In the genomic region with DNA sequence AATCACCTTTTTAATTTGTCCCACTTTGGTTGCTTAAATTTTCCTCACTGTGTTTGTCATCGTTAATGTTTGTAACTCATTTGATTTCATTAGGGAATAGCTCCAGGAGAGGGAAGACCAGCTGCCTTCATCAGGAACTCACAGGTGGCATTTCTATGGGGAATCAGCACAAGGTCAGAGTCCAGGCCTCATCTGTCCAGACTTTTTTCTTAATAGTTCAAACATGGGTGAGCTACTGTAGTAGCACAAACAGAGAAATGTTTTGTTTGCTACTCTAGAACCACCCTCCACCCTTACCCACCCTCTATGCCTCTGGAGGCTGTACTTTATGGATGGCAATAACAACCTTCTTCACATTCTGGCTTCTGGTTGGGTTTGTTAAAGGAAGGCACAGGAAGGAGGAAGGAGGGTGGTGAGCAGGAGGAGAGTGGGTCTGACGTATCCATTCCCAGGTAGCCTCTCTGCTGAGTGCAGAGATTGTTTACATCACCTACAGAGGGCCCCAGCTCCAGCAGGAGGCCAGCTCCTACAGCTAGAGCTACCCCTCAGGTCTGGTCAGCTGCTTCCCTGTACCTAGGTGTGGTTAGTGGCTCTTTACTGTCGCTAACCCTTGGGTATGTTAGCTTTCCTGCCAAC, we compare ENCODE assay signal across 19 cellular contexts. TPM values are rescaled to one million over a fixed set of nuclear protein-coding genes. Genes with fewer than 3 reads are reported as not detected.
"Had no signal": no experiment of that assay in that cellular context is flagged by ENCODE, and none has a peak within 500 bp of the region (broad histone marks: within the 10 kb centered on the region; RNA-seq: fewer than 3 reads in every experiment).

No MANE protein-coding gene starts in this region.

- H3K9me3 ChIP-seq: neutrophil had no signal

- H3K4me3 ChIP-seq: tibial nerve had no signal

- H3K27me3 ChIP-seq: brain microvascular endothelial cell had no signal

- H3K36me3 ChIP-seq: brain microvascular endothelial cell, neutrophil, tibial nerve had no signal

- DNase-seq: activated CD4-positive, alpha-beta memory T cell treated with anti-CD3 and anti-CD28 coated beads for 36 hours; activated CD4-positive, CD25-positive, alpha-beta regulatory T cell treated with anti-CD3 and anti-CD28 coated beads, Interleukin-2, amount 50 U/mL, for 72 hours; activated effector memory CD4-positive, alpha-beta T cell treated with anti-CD3 and anti-CD28 coated beads, Interleukin-2, amount 50 U/mL, for 16 hours; activated T-cell treated with anti-CD3 and anti-CD28 coated beads, Interleukin-2, amount 50 U/mL, for 4 hours; amniotic stem cell; brain microvascular endothelial cell; hypothalamus; immature natural killer cell; posterior cingulate gyrus; right cardiac atrium; SW 1271 had no signal

- H3K27ac ChIP-seq: brain microvascular endothelial cell, neutrophil, tibial nerve had no signal

- ATAC-seq: activated naive CD4-positive, alpha-beta T cell treated with anti-CD3 and anti-CD28 coated beads, Interleukin-2, amount 50 U/mL, for 72 hours; activated T-cell treated with anti-CD3 and anti-CD28 coated beads, Interleukin-2, amount 50 U/mL, for 4 hours; right cardiac atrium; stimulated activated memory B cell treated with anti-CD40 and anti-IgM and Interleukin-4, amounts not matched to agents 10 μg/mL and 1 μg/mL and 100 μg/mL, for 72 hours had no signal

RNA-seq across cellular contexts. Expression of a gene that starts 8.1 kb away (rescaled TPM):
- total RNA-seq: activated CD4-positive, alpha-beta memory T cell treated with anti-CD3 and anti-CD28 coated beads for 36 hours; activated naive CD4-positive, alpha-beta T cell treated with anti-CD3 and anti-CD28 coated beads, Interleukin-2, amount 50 U/mL, for 72 hours; activated T-cell treated with anti-CD3 and anti-CD28 coated beads, Interleukin-2, amount 50 U/mL, for 4 hours; cerebellum; dermis microvascular lymphatic vessel endothelial cell; mesenteric fat pad; myocyte; right cardiac atrium; tibial nerve had no signal
- polyA plus RNA-seq: right cardiac atrium had no signal

RNA-seq across cellular contexts. Expression of a gene that starts 41.4 kb away (rescaled TPM):
- total RNA-seq: activated CD4-positive, alpha-beta memory T cell treated with anti-CD3 and anti-CD28 coated beads for 36 hours; activated naive CD4-positive, alpha-beta T cell treated with anti-CD3 and anti-CD28 coated beads, Interleukin-2, amount 50 U/mL, for 72 hours; activated T-cell treated with anti-CD3 and anti-CD28 coated beads, Interleukin-2, amount 50 U/mL, for 4 hours; cerebellum; dermis microvascular lymphatic vessel endothelial cell; mesenteric fat pad; myocyte; right cardiac atrium; tibial nerve had no signal
- polyA plus RNA-seq: immature natural killer cell, right cardiac atrium had no signal
